10 cellular contexts compared by ENCODE assay signal in genomic region chr12:26704684-26705475, GRCh38.
DNase-seq lines count a peak whose midpoint lies in the region; ATAC-seq and TF ChIP-seq lines count a peak whose summit lies in the region.
"Had no signal": no experiment of that assay in that cellular context is flagged by ENCODE, and none has a peak within 500 bp of the region (broad histone marks: within the 10 kb centered on the region; RNA-seq: fewer than 3 reads in every experiment).

No MANE protein-coding gene starts in this region.

- no peaks in the 10 kb centered on the region for H3K27me3 ChIP-seq in neutrophil
- H3K27me3 ChIP-seq: colonic mucosa had no signal

- no peak overlapping the region for H3K4me3 Mint-ChIP-seq in stimulated activated naive CD8-positive, alpha-beta T cell treated with anti-CD3 and anti-CD28 coated beads, Interleukin-15, amount 100 ng/mL, for 72 hours

- peaks cover 3% of the 10 kb centered on the region for H3K36me3 ChIP-seq in neutrophil
- H3K36me3 ChIP-seq: colonic mucosa had no signal

- DNase-seq in ELR (ENCODE audit: low read depth): peak; percentile 22
- DNase-seq in NOMO-1 treated with DMSO at 0.1 percent for 48 hours (lab: John Stamatoyannopoulos, UW; ENCODE audit: unreplicated experiment): peak; percentile 59
- DNase-seq in fibroblast of peridontal ligament (ENCODE audit: extremely low read depth): peak; percentile 50
- DNase-seq in stimulated activated naive CD8-positive, alpha-beta T cell treated with anti-CD3 and anti-CD28 coated beads, Interleukin-15, amount 100 ng/mL, for 72 hours: no peak
- no peak for DNase-seq in DMS 273 (lab: John Stamatoyannopoulos, UW; ENCODE audit: unreplicated experiment)
- DNase-seq: colonic mucosa, DMS 273 treated with DMSO at 0.1 percent for 48 hours had no signal

- no peaks in the 10 kb centered on the region for H3K27me3 Mint-ChIP-seq in stimulated activated naive CD8-positive, alpha-beta T cell treated with anti-CD3 and anti-CD28 coated beads, Interleukin-15, amount 100 ng/mL, for 72 hours

- peak overlapping the region; percentile 4 for H3K27ac ChIP-seq in neutrophil
- H3K27ac ChIP-seq: colonic mucosa had no signal

- H3K4me3 ChIP-seq in neutrophil (ENCODE audit: low read depth in 1 of 2, low read length in 1 of 2): no peak overlapping the region
- H3K4me3 ChIP-seq: colonic mucosa had no signal

- H3K4me1 Mint-ChIP-seq in stimulated activated naive CD8-positive, alpha-beta T cell treated with anti-CD3 and anti-CD28 coated beads, Interleukin-15, amount 100 ng/mL, for 72 hours: no peaks in the 10 kb centered on the region

- peaks cover 0 to 5% of the 10 kb centered on the region in 2 experiments for H3K4me1 ChIP-seq in neutrophil (ENCODE audit: control insufficient read depth in 1 of 2, insufficient read depth in 1 of 2, low read depth in 1 of 2, low read length in 1 of 2)

- H3K27ac Mint-ChIP-seq in stimulated activated naive CD8-positive, alpha-beta T cell treated with anti-CD3 and anti-CD28 coated beads, Interleukin-15, amount 100 ng/mL, for 72 hours: no peak overlapping the region

- H3K9me3 ChIP-seq in neutrophil: no peaks in the 10 kb centered on the region
- H3K9me3 ChIP-seq: colonic mucosa had no signal

- ATAC-seq in stimulated activated naive CD8-positive, alpha-beta T cell treated with anti-CD3 and anti-CD28 coated beads, Interleukin-15, amount 100 ng/mL, for 72 hours: no peak
- ATAC-seq in HG02885 (IDR thresholded peaks at IDR 0.05; ENCODE audit: poor library complexity, unreplicated experiment) (no peak), GM21576 (IDR thresholded peaks at IDR 0.05; ENCODE audit: unreplicated experiment) (no peak)

- TF ChIP-seq CTCF in neutrophil (IDR thresholded peaks at IDR 0.05): no peak

- H3K9me3 Mint-ChIP-seq in stimulated activated naive CD8-positive, alpha-beta T cell treated with anti-CD3 and anti-CD28 coated beads, Interleukin-15, amount 100 ng/mL, for 72 hours: peaks cover 0 to 4% of the 10 kb centered on the region in 2 donors

Comparison
In these comparisons a context has a peak if more than half of its experiments do, and no peak if none do; other contexts are left out.
1. DNase-seq: peak in ELR (single experiment), NOMO-1 treated with DMSO at 0.1 percent for 48 hours (single experiment) and fibroblast of peridontal ligament (single experiment); none in stimulated activated naive CD8-positive, alpha-beta T cell treated with anti-CD3 and anti-CD28 coated beads, Interleukin-15, amount 100 ng/mL, for 72 hours (0 of 2) and DMS 273 (single experiment).